In the genomic region with DNA sequence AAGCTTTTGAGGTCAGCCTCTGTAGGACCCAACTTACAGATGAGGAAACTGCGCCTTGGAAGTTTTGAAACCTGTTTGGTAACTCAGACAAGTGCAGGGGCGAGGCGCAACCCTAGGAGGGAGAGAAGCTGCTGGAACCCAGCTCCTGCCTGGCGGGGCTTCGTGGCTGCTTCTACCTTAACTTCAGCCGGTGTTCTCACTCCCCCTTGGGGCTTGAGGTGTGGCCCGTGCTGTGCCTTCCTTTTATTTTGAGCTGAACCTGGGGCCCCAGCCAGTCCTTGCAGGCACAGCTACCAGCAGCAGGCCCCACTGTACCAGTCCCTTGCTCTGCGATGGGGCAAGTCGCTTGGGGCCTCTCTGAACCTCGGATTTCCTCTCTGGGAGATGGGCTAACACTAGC, we compare ENCODE assay signal across 18 cellular contexts. TPM values are rescaled to one million over a fixed set of nuclear protein-coding genes. Genes with fewer than 3 reads are reported as not detected.
DNase-seq lines count a peak whose midpoint lies in the region; ATAC-seq, FAIRE-seq and TF ChIP-seq lines count a peak whose summit lies in the region.
"Had no signal": no experiment of that assay in that cellular context is flagged by ENCODE, and none has a peak within 500 bp of the region (broad histone marks: within the 10 kb centered on the region; RNA-seq: fewer than 3 reads in every experiment).

No MANE protein-coding gene starts in this region.

- H3K9me3 ChIP-seq in Karpas-422 (ENCODE audit: low read length) (no peaks in the 10 kb centered on the region), H1 (ENCODE audit: insufficient read depth in 2 of 2, low read depth in 1 of 2, low read length in 1 of 2) (no peaks in the 10 kb centered on the region), sigmoid colon (no peaks in the 10 kb centered on the region)
- H3K9me3 ChIP-seq: left lung, right lobe of liver, thyroid gland had no signal

- no peak overlapping the region for H4K5ac ChIP-seq in H1 (ENCODE audit: insufficient read length, low read depth, low read length)

- H3K14ac ChIP-seq in H1 (ENCODE audit: insufficient read length) = no peak overlapping the region

- H3K27ac ChIP-seq in Karpas-422 (ENCODE audit: low read length) (peak overlapping the region; percentile 98), H1 (ENCODE audit: low read depth, low read length) (no peak overlapping the region), sigmoid colon (peak overlapping the region; percentile 83 to 98 (median 98))
- H3K27ac ChIP-seq: right lobe of liver, thyroid gland had no signal

- no peak for TF ChIP-seq CTCF in H1 (IDR thresholded peaks at IDR 0.05; ENCODE audit: control extremely low read depth in 1 of 3, insufficient read depth in 1 of 3, low read depth in 1 of 3, low read length in 3 of 3)
- no peak for TF ChIP-seq CTCF in sigmoid colon (IDR thresholded peaks at IDR 0.05)

- no peak overlapping the region for H3K18ac ChIP-seq in H1 (ENCODE audit: extremely low read depth, low read length)

- TF ChIP-seq EP300 in H1 (IDR thresholded peaks at IDR 0.05; ENCODE audit: borderline replicate concordance in 1 of 2, low read depth in 2 of 2, low read length in 2 of 2) = no peak
- no peak for TF ChIP-seq EP300 in sigmoid colon (IDR thresholded peaks at IDR 0.05)

- no peaks in the 10 kb centered on the region for H3K23me2 ChIP-seq in H1 (ENCODE audit: low read depth, low read length)

- no peak overlapping the region for H3K23ac ChIP-seq in H1 (ENCODE audit: insufficient read length)

- no peak overlapping the region for H2BK120ac ChIP-seq in H1 (replicated peaks; ENCODE audit: low read depth, low read length)

- H3K4me3 ChIP-seq in Karpas-422 (ENCODE audit: low read length) = no peak overlapping the region
- no peak overlapping the region for H3K4me3 ChIP-seq in H1 (ENCODE audit: extremely low read depth in 1 of 4, insufficient read depth in 2 of 4, low read depth in 3 of 4, low read length in 4 of 4)
- no peak overlapping the region for H3K4me3 ChIP-seq in sigmoid colon
- H3K4me3 ChIP-seq: left lung, right lobe of liver, thyroid gland had no signal

- no peak for FAIRE-seq in H1 (lab: Jason Lieb, UNC)
- FAIRE-seq: GM18507 had no signal

- no peaks in the 10 kb centered on the region for H3K9me2 ChIP-seq in Karpas-422 (replicated peaks; ENCODE audit: insufficient read depth, low read length)

- H4K20me1 ChIP-seq in Karpas-422 (ENCODE audit: insufficient read depth, low read depth, low read length) = peaks cover 68% of the 10 kb centered on the region
- peaks cover 18 to 45% of the 10 kb centered on the region in 2 experiments for H4K20me1 ChIP-seq in H1 (replicated peaks in 1 of 2; ENCODE audit: control insufficient read depth in 1 of 2, insufficient read depth in 2 of 2, low read length in 2 of 2)

- H3K56ac ChIP-seq in H1 (replicated peaks; ENCODE audit: insufficient read length, low read depth, low read length) = no peak overlapping the region

- TF ChIP-seq POLR2A in H1 (IDR thresholded peaks at IDR 0.05; ENCODE audit: control extremely low read depth in 1 of 2, low read depth in 2 of 2, low read length in 2 of 2) (no peak), sigmoid colon (IDR thresholded peaks at IDR 0.05) (no peak)

- H3K4ac ChIP-seq in H1 (replicated peaks; ENCODE audit: insufficient read length, low read depth, low read length) = no peak overlapping the region

- H4K91ac ChIP-seq in H1 (replicated peaks; ENCODE audit: insufficient read length, low read length) = no peak overlapping the region

- peaks cover 61% of the 10 kb centered on the region for H3K4me1 ChIP-seq in Karpas-422 (ENCODE audit: low read length)
- no peaks in the 10 kb centered on the region for H3K4me1 ChIP-seq in H1 (replicated peaks in 1 of 4; ENCODE audit: control insufficient read depth in 3 of 4, insufficient read depth in 4 of 4, low read length in 3 of 4)
- peaks cover 0 to 100% (median 94%) of the 10 kb centered on the region in 4 donors for H3K4me1 ChIP-seq in sigmoid colon
- H3K4me1 ChIP-seq: right lobe of liver, thyroid gland had no signal

- H4K8ac ChIP-seq in H1 (ENCODE audit: extremely low read depth, insufficient read depth, low read length) = peak overlapping the region; percentile 83; the same call in 1 of the 2 replicates

- H3K27me3 ChIP-seq in Karpas-422 (ENCODE audit: low read length) (no peaks in the 10 kb centered on the region), H1 (replicated peaks in 1 of 4; ENCODE audit: control insufficient read depth in 3 of 4, extremely low read depth in 1 of 4, insufficient read depth in 3 of 4, low read length in 3 of 4) (no peaks in the 10 kb centered on the region), sigmoid colon (no peaks in the 10 kb centered on the region)
- H3K27me3 ChIP-seq: left lung, right lobe of liver, thyroid gland had no signal

- intact Hi-C loops in Right ventricle myocardium inferior (cut with DNase I) = no loop called here
- intact Hi-C loops in cardiac septum (cut with DNase I) = no loop called here
- intact Hi-C loops in sigmoid colon (cut with DNase I) = no loop called here

- H2BK15ac ChIP-seq in H1 (ENCODE audit: low read length) = no peak overlapping the region

- no peak overlapping the region for H2BK5ac ChIP-seq in H1 (ENCODE audit: low read depth, low read length)

- peak; percentile 70 for DNase-seq in Right ventricle myocardium inferior (ENCODE audit: missing footprints)
- DNase-seq in cardiac septum (ENCODE audit: low spot score) = no peak
- no peak for DNase-seq in Karpas-422
- no peak for DNase-seq in H1 (ENCODE audit: low read depth in 1 of 2, low spot score in 2 of 2)
- no peak for DNase-seq in sigmoid colon
- no peak for DNase-seq in activated CD4-positive, CD25-positive, alpha-beta regulatory T cell (lab: John Stamatoyannopoulos, UW)
- no peak for DNase-seq in HUDEP-2 (lab: John Stamatoyannopoulos, UW; ENCODE audit: unreplicated experiment in 76 of 76)
- DNase-seq: COR-L47, glutamatergic neuron, NCI-H1417 treated with DMSO at 0.1 percent for 48 hours, NCI-H526, SHP77 treated with DMSO at 0.1 percent for 48 hours, thyroid gland had no signal

- H3K36me3 ChIP-seq in Karpas-422 (ENCODE audit: insufficient read depth, low read length) (peaks cover 69% of the 10 kb centered on the region), H1 (ENCODE audit: control insufficient read depth in 2 of 4, insufficient read depth in 4 of 4, low read length in 3 of 4) (peaks cover 0 to 45% (median 26%) of the 10 kb centered on the region in 4 experiments; a peak in 7 of 8 replicates), sigmoid colon (peaks cover 25 to 78% (median 57%) of the 10 kb centered on the region in 4 donors)

- no peak for ATAC-seq in Right ventricle myocardium inferior
- no peak for ATAC-seq in HG02571 (IDR thresholded peaks at IDR 0.05; ENCODE audit: unreplicated experiment)
- ATAC-seq: left lung; right lobe of liver; stimulated activated effector memory CD8-positive, alpha-beta T cell treated with anti-CD3 and anti-CD28 coated beads, Interleukin-12 subunit alpha, Interleukin-12 subunit beta, amount 100 ng/mL, for 72 hours had no signal

- H3K79me1 ChIP-seq in H1 (ENCODE audit: low read depth, low read length) = peaks cover 10% of the 10 kb centered on the region

- H3K9ac ChIP-seq in Karpas-422 (ENCODE audit: low read length) = no peak overlapping the region
- no peak overlapping the region for H3K9ac ChIP-seq in H1 (replicated peaks in 1 of 4; ENCODE audit: extremely low read depth in 1 of 4, low read depth in 3 of 4, low read length in 3 of 4)

- H2AK5ac ChIP-seq in H1 (ENCODE audit: low read depth, low read length) = no peak overlapping the region

- CTCF ChIA-PET in H1 (lab: Charles Lee; ENCODE audit: partially characterized antibody) = interaction anchor here (0.5 to 1.6 kb wide), 4 partner anchors 13 to 181 kb away, joined by 3 to 4 read pairs (median 3); no protein-coding TSS in a partner anchor

- H2BK12ac ChIP-seq in H1 (ENCODE audit: low read depth, low read length) = no peak overlapping the region

- no peak overlapping the region for H2BK20ac ChIP-seq in H1 (ENCODE audit: low read length)

- peaks cover 14% of the 10 kb centered on the region for H3K79me2 ChIP-seq in Karpas-422 (ENCODE audit: low read length)
- peaks cover 0 to 43% of the 10 kb centered on the region in 2 experiments; a peak in 2 of 4 replicates for H3K79me2 ChIP-seq in H1 (ENCODE audit: control insufficient read depth in 1 of 2, insufficient read depth in 2 of 2, low read length in 2 of 2)

- H2AFZ ChIP-seq in Karpas-422 (ENCODE audit: low read length) (no peak overlapping the region), H1 (ENCODE audit: low read length) (no peak overlapping the region)

- POLR2A ChIA-PET in H1 (lab: Charles Lee; ENCODE audit: partially characterized antibody) = interaction anchor here (0.6 to 3.2 kb wide), 4 partner anchors 10 to 49 kb away, joined by 3 to 11 read pairs (median 5); no protein-coding TSS in a partner anchor

- WGBS in H1 (ENCODE audit: extremely low coverage in 1 of 2, insufficient coverage in 1 of 2, insufficient read length in 1 of 2, insufficient replicate concordance in 2 of 2, low coverage in 1 of 2, low lambda C conversion rate in 2 of 2, missing lambda C conversion rate in 1 of 2), 2 experiments = 85% methylated on average over 10 of the region's 10 CpGs; no CpG with 5 or more reads in 1 of the 2 experiments
- 80 to 89% methylated on average over 10 of the region's 10 CpGs for WGBS in sigmoid colon, 2 donors

- H3K4me2 ChIP-seq in Karpas-422 (ENCODE audit: low read depth, low read length, poor library complexity, severe bottlenecking) (no peak overlapping the region), H1 (ENCODE audit: insufficient read depth in 1 of 2, low read depth in 2 of 2, low read length in 2 of 2) (no peak overlapping the region)

- no peak for TF ChIP-seq RAD21 in H1 (IDR thresholded peaks at IDR 0.05 in 1 of 2, conservative IDR thresholded peaks at IDR 0.05 in 1 of 2; ENCODE audit: low read depth in 2 of 2, low read length in 2 of 2)

RNA-seq across cellular contexts. Expression of a gene that starts 12.0 kb away (rescaled TPM):
- total RNA-seq in Right ventricle myocardium inferior (89.6 TPM), cardiac septum (63.1 TPM), sigmoid colon (10 to 100 TPM; 48.5 to 94.2 (median 78.8) TPM)
- 261 and 436 TPM in 2 replicates for total RNA-seq in Karpas-422 (2014; rRNA removed; shearing (Covaris generic); ENCODE audit: low replicate concordance)
- 57.7 and 60.1 TPM in 2 replicates for total RNA-seq in H1 (2021; fragmentation: NEBNext Ultra II Directional; extraction: Animal tissue kit (Norgen Biotek cat#: 25700))
- polyA plus RNA-seq in H1 (2011; rRNA removed) (109 and 131 TPM in 2 replicates), sigmoid colon (10 to 100 TPM; 31.4 to 59.9 (median 34.8) TPM)
- 71.9 TPM for polyA plus RNA-seq in H1 (2011; cell fraction: cytosol; rRNA removed)
- polyA plus RNA-seq in H1 (2011; cell fraction: nucleus; rRNA removed) = 75.2 TPM
- 32.3 to 58.0 TPM (median 56.1 TPM) in 4 replicates for polyA plus RNA-seq in H1 (2012, experiment 1 of 2)
- 61.6 TPM for polyA plus RNA-seq in H1 (2012, experiment 2 of 2)
- polyA plus RNA-seq in H1 (2013, experiment 1 of 2) = 53.7 TPM
- 52.7 TPM for polyA plus RNA-seq in H1 (2013, experiment 2 of 2)
- 16.3 and 19.0 TPM in 2 replicates for polyA minus RNA-seq in H1 (2011; rRNA and poly(A)+ RNA removed)
- 49.0 TPM for polyA minus RNA-seq in H1 (2011; cell fraction: cytosol; rRNA and poly(A)+ RNA removed)
- polyA minus RNA-seq in H1 (2011; cell fraction: nucleus; rRNA and poly(A)+ RNA removed) = 23.7 TPM

RNA-seq across cellular contexts. Expression of a gene that starts 52.2 kb away (rescaled TPM):
- total RNA-seq in Right ventricle myocardium inferior (14.6 TPM), cardiac septum (13.8 TPM), sigmoid colon (10 to 100 TPM; 13.6 to 20.9 (median 17.1) TPM)
- 19.0 and 59.6 TPM in 2 replicates for total RNA-seq in Karpas-422 (2014; rRNA removed; shearing (Covaris generic); ENCODE audit: low replicate concordance)
- 33.0 and 35.9 TPM in 2 replicates for total RNA-seq in H1 (2021; fragmentation: NEBNext Ultra II Directional; extraction: Animal tissue kit (Norgen Biotek cat#: 25700))
- polyA plus RNA-seq in H1 (2011; rRNA removed) (44.9 and 58.8 TPM in 2 replicates), sigmoid colon (10 to 100 TPM; 13.8 to 18.3 (median 16.4) TPM)
- polyA plus RNA-seq in H1 (2011; cell fraction: cytosol; rRNA removed) = 50.7 TPM
- polyA plus RNA-seq in H1 (2011; cell fraction: nucleus; rRNA removed) = 39.7 TPM
- polyA plus RNA-seq in H1 (2012, experiment 1 of 2) = 38.3 to 45.8 TPM (median 41.2 TPM) in 4 replicates
- 20.3 TPM for polyA plus RNA-seq in H1 (2012, experiment 2 of 2)
- polyA plus RNA-seq in H1 (2013, experiment 1 of 2) = 20.4 TPM
- 17.4 TPM for polyA plus RNA-seq in H1 (2013, experiment 2 of 2)
- polyA minus RNA-seq in H1 (2011; rRNA and poly(A)+ RNA removed) = 69.3 and 70.1 TPM in 2 replicates
- 23.9 TPM for polyA minus RNA-seq in H1 (2011; cell fraction: cytosol; rRNA and poly(A)+ RNA removed)
- 69.1 TPM for polyA minus RNA-seq in H1 (2011; cell fraction: nucleus; rRNA and poly(A)+ RNA removed)
